9 cellular contexts compared by ENCODE assay signal in genomic region chr1:158931055-158931737, GRCh38. TPM values are rescaled to one million over a fixed set of nuclear protein-coding genes. Genes with fewer than 3 reads are reported as not detected.
DNase-seq lines count a peak whose midpoint lies in the region; ATAC-seq, FAIRE-seq and TF ChIP-seq lines count a peak whose summit lies in the region.
"Had no signal": no experiment of that assay in that cellular context is flagged by ENCODE, and none has a peak within 500 bp of the region (broad histone marks: within the 10 kb centered on the region; RNA-seq: fewer than 3 reads in every experiment).

TSS of gene PYHIN1 (plus strand) at chr1:158931552. CDS start at chr1:158936911, 5,359 bp downstream.

- H3K4me1 Mint-ChIP-seq in activated T-cell treated with anti-CD3 and anti-CD28 coated beads, Interleukin-2, amount 50 U/mL, for 4 hours (ENCODE audit: low read depth), result peaks cover 53% of the 10 kb centered on the region

- H3K36me3 ChIP-seq in Peyer's patch (no peaks in the 10 kb centered on the region), bronchial epithelial cell (ENCODE audit: control insufficient read depth, insufficient read depth, low read length) (no peaks in the 10 kb centered on the region), subcutaneous abdominal adipose tissue (ENCODE audit: control insufficient read depth in 5 of 5, insufficient read depth in 5 of 5, low read length in 5 of 5) (no peaks in the 10 kb centered on the region)

- H3K9ac ChIP-seq in subcutaneous abdominal adipose tissue (ENCODE audit: low read length in 5 of 5), result no peak within 1 kb of the TSS

- H3K4me3 ChIP-seq in Peyer's patch (peak within 1 kb of the TSS; percentile 24 to 41 (median 37)), bronchial epithelial cell (ENCODE audit: low read depth, low read length) (no peak within 1 kb of the TSS), subcutaneous abdominal adipose tissue (ENCODE audit: low read depth in 1 of 5, low read length in 5 of 5) (peak within 1 kb of the TSS in 4 of 5 donors; percentile 4 to 45 (median 23))

- H3K9me3 Mint-ChIP-seq in activated T-cell treated with anti-CD3 and anti-CD28 coated beads, Interleukin-2, amount 50 U/mL, for 4 hours, result peaks cover 9% of the 10 kb centered on the region

- H3K27me3 Mint-ChIP-seq in activated T-cell treated with anti-CD3 and anti-CD28 coated beads, Interleukin-2, amount 50 U/mL, for 4 hours (ENCODE audit: low read depth), result no peaks in the 10 kb centered on the region

- no peak for FAIRE-seq in bronchial epithelial cell (lab: Jason Lieb, UNC)

- H3K27ac ChIP-seq in Peyer's patch (peak within 1 kb of the TSS; percentile 51 to 72 (median 64)), subcutaneous abdominal adipose tissue (ENCODE audit: low read depth, low read length) (no peak within 1 kb of the TSS)

- peak; percentile 53 to 76 for ATAC-seq in activated T-cell treated with anti-CD3 and anti-CD28 coated beads, Interleukin-2, amount 50 U/mL, for 4 hours

- no peaks in the 10 kb centered on the region for H3K9me3 ChIP-seq in Peyer's patch
- H3K9me3 ChIP-seq in subcutaneous abdominal adipose tissue (ENCODE audit: control insufficient read depth in 5 of 5, low read length in 5 of 5), result peaks cover 0 to 11% (median 5%) of the 10 kb centered on the region in 5 donors

- no peak for TF ChIP-seq CTCF in Peyer's patch (IDR thresholded peaks at IDR 0.05)
- TF ChIP-seq CTCF in bronchial epithelial cell (IDR thresholded peaks at IDR 0.05; ENCODE audit: insufficient read depth, low read length, severe bottlenecking), result no peak

- H3K27me3 ChIP-seq in Peyer's patch, result no peaks in the 10 kb centered on the region
- H3K27me3 ChIP-seq in bronchial epithelial cell (ENCODE audit: control insufficient read depth, insufficient read depth, low read length), result no peaks in the 10 kb centered on the region
- no peaks in the 10 kb centered on the region for H3K27me3 ChIP-seq in subcutaneous abdominal adipose tissue (ENCODE audit: control insufficient read depth in 5 of 5, insufficient read depth in 4 of 5, low read length in 5 of 5)

- H3K4me3 Mint-ChIP-seq in activated T-cell treated with anti-CD3 and anti-CD28 coated beads, Interleukin-2, amount 50 U/mL, for 4 hours, result peak within 1 kb of the TSS; percentile 88

- TF ChIP-seq POLR2A in Peyer's patch (IDR thresholded peaks at IDR 0.05), result no peak

- H3K4me1 ChIP-seq in Peyer's patch, result no peaks in the 10 kb centered on the region
- H3K4me1 ChIP-seq in subcutaneous abdominal adipose tissue (ENCODE audit: control insufficient read depth in 5 of 5, insufficient read depth in 5 of 5, low read length in 5 of 5), result no peaks in the 10 kb centered on the region

- H3K36me3 Mint-ChIP-seq in activated T-cell treated with anti-CD3 and anti-CD28 coated beads, Interleukin-2, amount 50 U/mL, for 4 hours (ENCODE audit: insufficient read depth), result peaks cover 8% of the 10 kb centered on the region

- DNase-seq in activated T-cell treated with anti-CD3 and anti-CD28 coated beads, Interleukin-2, amount 50 U/mL, for 4 hours, result peak; percentile 10
- no peak for DNase-seq in activated T-cell treated with anti-CD3 and anti-CD28 coated beads, Interleukin-2, amount 50 U/mL, for 48 hours
- DNase-seq in Peyer's patch (peak in 2 of 3 donors; percentile 51 to 59), bronchial epithelial cell (ENCODE audit: low read depth) (peak; percentile 28), NCI-H2081 treated with DMSO at 0.1 percent for 48 hours (lab: John Stamatoyannopoulos, UW) (no peak), anterior cingulate cortex (lab: John Stamatoyannopoulos, UW) (no peak), NCI-H1436 treated with DMSO at 0.1 percent for 48 hours (lab: John Stamatoyannopoulos, UW) (no peak)
- DNase-seq: NCI-H1694 had no signal

RNA-seq across cellular contexts. Expression of gene PYHIN1, which starts in this region (rescaled TPM):
- total RNA-seq in activated T-cell treated with anti-CD3 and anti-CD28 coated beads, Interleukin-2, amount 50 U/mL, for 4 hours, result 1 to 10 TPM; 2.5 to 5.3 (median 5.2) TPM
- total RNA-seq in Peyer's patch (10 to 100 TPM in 1 of 4 donors, 1 to 10 TPM in 3; 1.6 to 32.2 (median 5.3) TPM), bronchial epithelial cell (not detected in 2 replicates)

Comparison
In these comparisons a context has a peak if more than half of its experiments do, and no peak if none do; other contexts are left out.
1. DNase-seq: peak in activated T-cell treated with anti-CD3 and anti-CD28 coated beads, Interleukin-2, amount 50 U/mL, for 4 hours (single experiment) and Peyer's patch (2 of 3); none in activated T-cell treated with anti-CD3 and anti-CD28 coated beads, Interleukin-2, amount 50 U/mL, for 48 hours (0 of 2), NCI-H2081 treated with DMSO at 0.1 percent for 48 hours (single experiment), anterior cingulate cortex (0 of 58) and NCI-H1436 treated with DMSO at 0.1 percent for 48 hours (single experiment).
2. Peak in DNase-seq in bronchial epithelial cell; RNA of the gene not detected or under 1 TPM.